25 cellular contexts compared by ENCODE assay signal in genomic region chr20:25179439-25180089, GRCh38. TPM values are rescaled to one million over a fixed set of nuclear protein-coding genes. Genes with fewer than 3 reads are reported as not detected.
DNase-seq lines count a peak whose midpoint lies in the region; ATAC-seq and TF ChIP-seq lines count a peak whose summit lies in the region.
"Had no signal": no experiment of that assay in that cellular context is flagged by ENCODE, and none has a peak within 500 bp of the region (broad histone marks: within the 10 kb centered on the region; RNA-seq: fewer than 3 reads in every experiment).

No MANE protein-coding gene starts in this region.

- no peaks in the 10 kb centered on the region for H3K9me3 ChIP-seq in PC-3 (ENCODE audit: low read length)
- H3K9me3 ChIP-seq in osteoblast (ENCODE audit: low read depth, low read length): no peaks in the 10 kb centered on the region
- H3K9me3 ChIP-seq in MM.1S (replicated peaks; ENCODE audit: insufficient read depth, low read length): no peaks in the 10 kb centered on the region
- H3K9me3 ChIP-seq: ascending aorta, BE2C, SJSA1, testis, uterus had no signal

- H3K9ac ChIP-seq in PC-3 (ENCODE audit: low read length): no peak overlapping the region
- H3K9ac ChIP-seq in MM.1S (ENCODE audit: low read length): no peak overlapping the region

- H3K36me3 Mint-ChIP-seq in chondrocyte (ENCODE audit: low read depth): peaks cover 6% of the 10 kb centered on the region
- H3K36me3 Mint-ChIP-seq in activated naive CD8-positive, alpha-beta T cell treated with anti-CD3 and anti-CD28 coated beads for 36 hours: peaks cover 6% of the 10 kb centered on the region

- peak overlapping the region; percentile 41 for H3K4me2 ChIP-seq in PC-3 (ENCODE audit: low read length)
- H3K4me2 ChIP-seq in osteoblast (ENCODE audit: insufficient read depth, low read length): peak overlapping the region; percentile 44
- no peak overlapping the region for H3K4me2 ChIP-seq in MM.1S (ENCODE audit: low read depth, low read length)
- H3K4me2 ChIP-seq: smooth muscle cell had no signal

- CTCF ChIA-PET in PC-3 (lab: Charles Lee): interaction anchor here (0.7 to 1.4 kb wide), 4 partner anchors 41 to 193 kb away, joined by 4 to 7 read pairs (median 6); no protein-coding TSS in a partner anchor

- H3K9me2 ChIP-seq in PC-3 (replicated peaks; ENCODE audit: low read length) (no peaks in the 10 kb centered on the region), MM.1S (replicated peaks; ENCODE audit: insufficient read depth, low read length) (no peaks in the 10 kb centered on the region)

- no TSS peak for BruUV-seq in PC-3 (replicated peaks; lab: Mats Ljungman, UMichigan)

- H3K27ac Mint-ChIP-seq in chondrocyte (ENCODE audit: unreplicated experiment): peak overlapping the region; percentile 95
- H3K27ac Mint-ChIP-seq in activated naive CD8-positive, alpha-beta T cell treated with anti-CD3 and anti-CD28 coated beads for 36 hours: no peak overlapping the region
- H3K27ac Mint-ChIP-seq: activated CD4-positive, alpha-beta T cell treated with anti-CD3 and anti-CD28 coated beads, Interleukin-2, amount 10 ng/mL, durations not matched to agents 7 days and 5 days; activated naive CD8-positive, alpha-beta T cell treated with anti-CD3 and anti-CD28 coated beads, Interleukin-2, amount 10 ng/mL, durations not matched to agents 7 days and 5 days; natural killer cell treated with Interleukin-12 subunit alpha and Interleukin-12 subunit beta and Interleukin-15 and Interleukin-18, amount 100 ng/mL, for 72 hours had no signal

- ATAC-seq in PC-3 (no peak), GM18498 (IDR thresholded peaks at IDR 0.05; ENCODE audit: unreplicated experiment) (no peak)

- H2AFZ ChIP-seq in PC-3 (ENCODE audit: low read length) (peak overlapping the region; percentile 3; the same call in 1 of the 2 replicates), osteoblast (ENCODE audit: low read length) (no peak overlapping the region), MM.1S (ENCODE audit: low read length) (no peak overlapping the region)

- H3K4me1 Mint-ChIP-seq in chondrocyte (ENCODE audit: low read depth): peaks cover 21% of the 10 kb centered on the region
- peaks cover 3% of the 10 kb centered on the region for H3K4me1 Mint-ChIP-seq in activated naive CD8-positive, alpha-beta T cell treated with anti-CD3 and anti-CD28 coated beads for 36 hours
- H3K4me1 Mint-ChIP-seq: activated CD4-positive, alpha-beta T cell treated with anti-CD3 and anti-CD28 coated beads, Interleukin-2, amount 10 ng/mL, durations not matched to agents 7 days and 5 days; activated naive CD8-positive, alpha-beta T cell treated with anti-CD3 and anti-CD28 coated beads, Interleukin-2, amount 10 ng/mL, durations not matched to agents 7 days and 5 days; T-cell had no signal

- H3K9me3 Mint-ChIP-seq in chondrocyte (ENCODE audit: low read depth): peaks cover 19% of the 10 kb centered on the region
- H3K9me3 Mint-ChIP-seq in activated naive CD8-positive, alpha-beta T cell treated with anti-CD3 and anti-CD28 coated beads for 36 hours: peaks cover 20% of the 10 kb centered on the region

- peaks cover 9% of the 10 kb centered on the region for H3K27me3 Mint-ChIP-seq in chondrocyte (ENCODE audit: low read depth)
- peaks cover 8% of the 10 kb centered on the region for H3K27me3 Mint-ChIP-seq in activated naive CD8-positive, alpha-beta T cell treated with anti-CD3 and anti-CD28 coated beads for 36 hours

- no peak overlapping the region for H3K27ac ChIP-seq in C4-2B
- peak overlapping the region; percentile 32 for H3K27ac ChIP-seq in PC-3 (ENCODE audit: low read length)
- H3K27ac ChIP-seq in osteoblast (ENCODE audit: low read depth, low read length): no peak overlapping the region
- no peak overlapping the region for H3K27ac ChIP-seq in MM.1S (ENCODE audit: low read length)
- H3K27ac ChIP-seq: testis had no signal

- peaks cover 29% of the 10 kb centered on the region for H3K4me1 ChIP-seq in PC-3 (ENCODE audit: insufficient read depth, low read length)
- H3K4me1 ChIP-seq in osteoblast (ENCODE audit: insufficient read depth, low read length): peaks cover 22% of the 10 kb centered on the region
- no peaks in the 10 kb centered on the region for H3K4me1 ChIP-seq in MM.1S (ENCODE audit: low read length)
- H3K4me1 ChIP-seq: BE2C, HAP-1, uterus had no signal

- no peaks in the 10 kb centered on the region for H3K27me3 ChIP-seq in PC-3 (ENCODE audit: low read length)
- H3K27me3 ChIP-seq in osteoblast (ENCODE audit: insufficient read depth, low read length): peaks cover 8% of the 10 kb centered on the region
- H3K27me3 ChIP-seq in MM.1S (replicated peaks; ENCODE audit: insufficient read depth, low read length): no peaks in the 10 kb centered on the region
- H3K27me3 ChIP-seq: ascending aorta, BE2C, esophagus squamous epithelium, SJSA1, testis, uterus had no signal

- H3K36me3 ChIP-seq in PC-3 (ENCODE audit: low read depth, low read length): no peaks in the 10 kb centered on the region
- no peaks in the 10 kb centered on the region for H3K36me3 ChIP-seq in osteoblast (ENCODE audit: insufficient read depth, low read length)
- no peaks in the 10 kb centered on the region for H3K36me3 ChIP-seq in MM.1S (replicated peaks; ENCODE audit: insufficient read depth, low read length)
- H3K36me3 ChIP-seq: ascending aorta, BE2C, esophagus squamous epithelium, HAP-1, SJSA1, uterus had no signal

- TF ChIP-seq CTCF in C4-2B (conservative IDR thresholded peaks at IDR 0.05) (peak; percentile 54), PC-3 (conservative IDR thresholded peaks at IDR 0.05; ENCODE audit: low read depth, low read length) (peak; percentile 4; the same call in 1 of the 2 replicates), chondrocyte (IDR thresholded peaks at IDR 0.05) (peak; percentile 47), osteoblast (IDR thresholded peaks at IDR 0.05; ENCODE audit: extremely low read depth, low read depth, low read length) (no peak), MM.1S (IDR thresholded peaks at IDR 0.05; ENCODE audit: low read length) (no peak)

- DNase-seq in PC-3 (no peak), chondrocyte (ENCODE audit: low spot score) (no peak), osteoblast (ENCODE audit: insufficient read length, low spot score, missing footprints) (no peak), MM.1S (no peak)
- no peak for DNase-seq in activated naive CD8-positive, alpha-beta T cell treated with anti-CD3 and anti-CD28 coated beads for 36 hours
- DNase-seq in activated CD4-positive, alpha-beta T cell treated with anti-CD3 and anti-CD28 coated beads for 4 hours: no peak
- DNase-seq: activated effector memory CD4-positive, alpha-beta T cell treated with Interleukin-2 at 50 U/mL for 16 hours; activated naive CD8-positive, alpha-beta T cell treated with anti-CD3 and anti-CD28 coated beads, Interleukin-2, amount 10 ng/mL, durations not matched to agents 7 days and 5 days; esophagus squamous epithelium; NCI-H2107; stimulated activated CD4-positive, alpha-beta T cell treated with anti-CD3 and anti-CD28 coated beads, Interleukin-1b, Interleukin-23, amount 100 ng/mL, for 48 hours; stimulated activated naive CD8-positive, alpha-beta T cell treated with anti-CD3 and anti-CD28 coated beads, Interleukin-15, Interleukin-2, amounts not matched to agents 100 U/mL and 50 U/mL, for 24 hours; testis had no signal

- H3K4me3 ChIP-seq in PC-3 (ENCODE audit: low read length): no peak overlapping the region
- no peak overlapping the region for H3K4me3 ChIP-seq in osteoblast (ENCODE audit: insufficient read depth, low read length)
- H3K4me3 ChIP-seq in MM.1S (ENCODE audit: low read length): no peak overlapping the region
- H3K4me3 ChIP-seq: ascending aorta, coronary artery, esophagus squamous epithelium, HAP-1, SJSA1, smooth muscle cell, testis, uterus had no signal

- no peaks in the 10 kb centered on the region for H4K20me1 ChIP-seq in PC-3 (ENCODE audit: low read length)
- peaks cover 3% of the 10 kb centered on the region for H4K20me1 ChIP-seq in osteoblast (ENCODE audit: insufficient read depth, low read length)
- H4K20me1 ChIP-seq in MM.1S (ENCODE audit: insufficient read depth, low read length): no peaks in the 10 kb centered on the region

- H3K79me2 ChIP-seq in PC-3 (ENCODE audit: low read length) (no peaks in the 10 kb centered on the region), osteoblast (ENCODE audit: insufficient read depth, low read length) (no peaks in the 10 kb centered on the region), MM.1S (ENCODE audit: low read length) (no peaks in the 10 kb centered on the region)

- H3F3A ChIP-seq in PC-3 (ENCODE audit: low read length, unreplicated experiment) (no peaks in the 10 kb centered on the region), MM.1S (ENCODE audit: insufficient read depth, low read length) (no peaks in the 10 kb centered on the region)

- no peak overlapping the region for H3K4me3 Mint-ChIP-seq in chondrocyte (ENCODE audit: unreplicated experiment)
- H3K4me3 Mint-ChIP-seq in activated naive CD8-positive, alpha-beta T cell treated with anti-CD3 and anti-CD28 coated beads for 36 hours: no peak overlapping the region
- H3K4me3 Mint-ChIP-seq: activated CD4-positive, alpha-beta T cell treated with anti-CD3 and anti-CD28 coated beads, Interleukin-2, amount 10 ng/mL, durations not matched to agents 7 days and 5 days; activated naive CD8-positive, alpha-beta T cell treated with anti-CD3 and anti-CD28 coated beads, Interleukin-2, amount 10 ng/mL, durations not matched to agents 7 days and 5 days; natural killer cell treated with Interleukin-12 subunit alpha and Interleukin-12 subunit beta and Interleukin-15 and Interleukin-18, amount 100 ng/mL, for 72 hours; T-cell had no signal

- POLR2A ChIA-PET in PC-3 (lab: Charles Lee; ENCODE audit: unreplicated experiment): interaction anchor here (0.7 kb wide), 1 partner anchor 16 kb away, joined by 3 read pairs; no protein-coding TSS in a partner anchor

- intact Hi-C loops in PC-3 (cut with micrococcal nuclease): loop anchor here (1.0 kb wide), 3 partner anchors 40 to 186 kb away; no protein-coding TSS in a partner anchor

RNA-seq across cellular contexts. Expression of gene ENTPD6, which starts 15.9 kb away (rescaled TPM):
- total RNA-seq in PC-3 (2014; rRNA removed) (122 and 150 TPM in 2 replicates), chondrocyte (42.2 to 53.5 TPM (median 50.3 TPM) in 3 replicates), osteoblast (50.7 and 55.1 TPM in 2 replicates)
- 10 to 100 TPM; 35.2 to 40.2 TPM for total RNA-seq in activated naive CD8-positive, alpha-beta T cell treated with anti-CD3 and anti-CD28 coated beads for 36 hours

Comparison
In these comparisons a context has a peak if more than half of its experiments do, and no peak if none do; other contexts are left out.
1. CTCF ChIP-seq: peak in C4-2B (single experiment), PC-3 (single experiment) and chondrocyte (single experiment); none in osteoblast (single experiment) and MM.1S (single experiment).